1 cellular context compared by ENCODE assay signal in the genomic region with DNA sequence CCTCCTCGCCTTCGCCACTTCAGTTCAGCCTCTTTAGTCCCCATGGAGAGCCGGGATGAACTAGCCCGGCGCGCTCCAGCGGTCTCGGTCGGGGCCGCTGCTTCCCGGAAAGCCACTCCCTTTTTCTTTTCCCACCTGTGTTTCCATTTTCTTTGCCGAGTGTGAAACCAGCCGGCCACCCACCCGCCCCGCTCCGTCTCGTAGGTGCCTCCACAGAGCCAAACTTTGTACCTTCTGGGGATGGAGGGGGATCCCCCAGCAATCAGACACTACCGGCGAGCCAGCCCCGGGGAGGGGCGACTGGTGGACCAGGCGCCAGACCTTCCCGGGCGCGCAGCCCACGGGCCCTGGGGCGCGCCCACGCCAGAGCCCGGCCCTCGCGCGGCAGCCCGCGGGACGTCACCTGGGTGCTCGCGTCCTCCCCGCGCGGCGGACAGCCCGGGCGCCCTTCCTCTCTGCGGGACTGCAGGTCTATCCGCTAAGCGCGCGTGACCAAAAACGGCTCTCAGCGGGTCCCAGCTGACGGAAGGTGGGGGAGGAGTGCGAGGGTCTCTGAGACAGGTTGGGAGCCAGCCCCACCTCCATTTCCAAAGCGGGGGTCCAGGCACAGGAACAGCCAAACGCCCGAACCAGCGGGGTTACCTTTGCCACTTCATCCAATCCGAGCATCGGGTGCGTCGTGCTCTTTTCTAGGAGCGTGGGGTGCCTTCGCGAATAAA.
TF ChIP-seq lines count a peak whose summit lies in the region.

A gene with protein sequence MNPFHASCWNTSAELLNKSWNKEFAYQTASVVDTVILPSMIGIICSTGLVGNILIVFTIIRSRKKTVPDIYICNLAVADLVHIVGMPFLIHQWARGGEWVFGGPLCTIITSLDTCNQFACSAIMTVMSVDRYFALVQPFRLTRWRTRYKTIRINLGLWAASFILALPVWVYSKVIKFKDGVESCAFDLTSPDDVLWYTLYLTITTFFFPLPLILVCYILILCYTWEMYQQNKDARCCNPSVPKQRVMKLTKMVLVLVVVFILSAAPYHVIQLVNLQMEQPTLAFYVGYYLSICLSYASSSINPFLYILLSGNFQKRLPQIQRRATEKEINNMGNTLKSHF (minus strand): TSS at position 691 of the 719 bp plus-strand sequence. CDS start 38,076 bp downstream, outside the sequence.

TF ChIP-seq in H1, 55 proteins besides CTCF, POLR2A, EP300 and RAD21 (continued from another document):
- TF ChIP-seq HDAC2 (IDR thresholded peaks at IDR 0.05; ENCODE audit: borderline replicate concordance in 1 of 2, low read depth in 2 of 2, low read length in 2 of 2) (peak in 1 of 2 experiments; percentile 58; a peak in 1 of 4 replicates), BACH1 (IDR thresholded peaks at IDR 0.05; ENCODE audit: low read length) (0 out of 2 replicates have a peak, but pooled peaks have one; percentile 16), KDM4A (IDR thresholded peaks at IDR 0.05; ENCODE audit: low read depth, low read length, severe bottlenecking) (peak; percentile 94), JUN (IDR thresholded peaks at IDR 0.05; ENCODE audit: low read depth, low read length) (no peak), SUZ12 (IDR thresholded peaks at IDR 0.05; ENCODE audit: low read length) (peak; percentile 79), CTBP2 (IDR thresholded peaks at IDR 0.05; ENCODE audit: borderline replicate concordance, insufficient read depth, insufficient read length, low read length) (peak; percentile 74), EZH2 (IDR thresholded peaks at IDR 0.05; ENCODE audit: low read depth, low read length, severe bottlenecking) (peak; percentile 69)
TF ChIP-seq in H1: peak in this region for 8.
